9 cellular contexts compared by ENCODE assay signal in genomic region chr10:9061871-9062270, GRCh38.
"Had no signal": no experiment of that assay in that cellular context is flagged by ENCODE, and none has a peak within 500 bp of the region (broad histone marks: within the 10 kb centered on the region; RNA-seq: fewer than 3 reads in every experiment).

No MANE protein-coding gene starts in this region.

- DNase-seq: GM23248, GOT3, H7, H9, HCEC 1CT, HFFc6 had no signal

- H3K9me3 ChIP-seq: HAP-1 had no signal

- H3K36me3 ChIP-seq: HAP-1 had no signal

- H3K4me1 ChIP-seq: HAP-1 had no signal

- H3K4me3 Mint-ChIP-seq: GM23338, H9, HFFc6 had no signal

- H3K27ac ChIP-seq: GM23248 had no signal

- ATAC-seq: GM23338, HCT116 had no signal

- H3K27ac Mint-ChIP-seq: GM23338, H9, HFFc6 had no signal

- H3K4me3 ChIP-seq: GM23248, GM23338, HAP-1 had no signal

- H3K4me1 Mint-ChIP-seq: GM23338, H9 had no signal
